ENCODE assay signal across 8 cellular contexts in the genomic region with DNA sequence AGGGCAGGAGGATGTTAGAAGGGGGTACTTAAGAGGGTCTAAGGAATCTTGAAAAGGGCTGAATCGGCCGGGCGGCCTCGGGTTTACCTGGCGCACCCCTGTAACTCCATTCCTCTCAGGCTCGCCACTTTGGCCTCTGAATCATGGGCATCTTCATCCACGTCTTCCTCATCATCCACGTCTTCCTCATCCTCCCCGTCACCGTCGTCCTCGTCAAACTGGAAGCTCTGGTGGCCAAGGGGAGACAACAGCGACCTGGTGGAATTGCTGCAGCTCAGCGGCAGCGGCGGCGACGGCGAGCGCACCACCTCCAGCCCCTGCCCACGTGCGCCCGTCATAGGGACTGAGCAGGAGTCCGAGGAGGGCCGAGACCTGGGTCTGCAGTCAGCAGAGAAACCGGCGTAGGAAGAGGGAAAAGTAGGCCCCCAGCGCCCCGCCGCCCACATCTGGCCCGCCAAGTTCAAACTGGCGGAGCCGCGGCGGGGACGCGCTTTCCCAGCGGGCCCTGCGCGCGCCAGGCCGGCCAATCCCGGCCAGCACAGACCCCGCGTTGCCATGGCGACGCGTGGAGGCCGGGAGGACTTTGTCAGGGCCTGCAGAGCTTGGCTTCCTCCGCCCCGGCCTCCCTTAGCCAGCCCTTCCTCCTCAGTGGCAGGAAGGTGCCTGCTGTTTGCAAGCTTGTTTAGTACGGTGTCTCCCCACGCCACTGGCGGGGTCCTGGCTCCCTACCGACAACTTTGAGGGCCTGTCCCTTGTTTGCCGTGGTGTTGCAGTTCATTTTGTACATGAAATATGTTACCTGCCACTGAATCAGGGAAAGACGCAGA. TPM values are rescaled to one million over a fixed set of nuclear protein-coding genes. Genes with fewer than 3 reads are reported as not detected.
A peak's percentile ranks its signal among the peaks of the same experiment; 100 is the strongest.
DNase-seq lines count a peak whose midpoint lies in the region; ATAC-seq and TF ChIP-seq lines count a peak whose summit lies in the region.

A gene with protein sequence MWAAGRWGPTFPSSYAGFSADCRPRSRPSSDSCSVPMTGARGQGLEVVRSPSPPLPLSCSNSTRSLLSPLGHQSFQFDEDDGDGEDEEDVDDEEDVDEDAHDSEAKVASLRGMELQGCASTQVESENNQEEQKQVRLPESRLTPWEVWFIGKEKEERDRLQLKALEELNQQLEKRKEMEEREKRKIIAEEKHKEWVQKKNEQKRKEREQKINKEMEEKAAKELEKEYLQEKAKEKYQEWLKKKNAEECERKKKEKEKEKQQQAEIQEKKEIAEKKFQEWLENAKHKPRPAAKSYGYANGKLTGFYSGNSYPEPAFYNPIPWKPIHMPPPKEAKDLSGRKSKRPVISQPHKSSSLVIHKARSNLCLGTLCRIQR (minus strand): TSS at position 467 of the 827 bp plus-strand sequence. CDS start 21 bp downstream, at position 446.

- peaks cover 14% of the 10 kb centered on the region for H3K4me1 ChIP-seq in CD4-positive, alpha-beta memory T cell (ENCODE audit: insufficient read depth, low read length)

- H3K36me3 Mint-ChIP-seq in CD4-positive, alpha-beta memory T cell, result peaks cover 0 to 2% of the 10 kb centered on the region in 2 donors
- no peaks in the 10 kb centered on the region for H3K36me3 Mint-ChIP-seq in activated CD4-positive, alpha-beta memory T cell treated with anti-CD3 and anti-CD28 coated beads for 36 hours

- peak within 1 kb of the TSS; percentile 72 to 94 (median 89) for H3K27ac Mint-ChIP-seq in CD4-positive, alpha-beta memory T cell
- H3K27ac Mint-ChIP-seq in activated CD4-positive, alpha-beta memory T cell treated with anti-CD3 and anti-CD28 coated beads for 36 hours, result peak within 1 kb of the TSS; percentile 73

- H3K9me3 ChIP-seq in CD4-positive, alpha-beta memory T cell (ENCODE audit: control insufficient read depth in 1 of 2, low read length in 2 of 2), result no peaks in the 10 kb centered on the region

- H3K36me3 ChIP-seq in CD4-positive, alpha-beta memory T cell (ENCODE audit: insufficient read depth, low read length), result no peaks in the 10 kb centered on the region

- no peaks in the 10 kb centered on the region for H3K27me3 Mint-ChIP-seq in CD4-positive, alpha-beta memory T cell
- H3K27me3 Mint-ChIP-seq in activated CD4-positive, alpha-beta memory T cell treated with anti-CD3 and anti-CD28 coated beads for 36 hours, result no peaks in the 10 kb centered on the region

- WGBS in lower leg skin, 2 donors, result 1 to 2% methylated on average over 31 to 44 of the region's 57 CpGs

- H3K4me3 ChIP-seq in CD4-positive, alpha-beta memory T cell (ENCODE audit: low read length in 2 of 2), result peak within 1 kb of the TSS; percentile 54 to 84
- H3K4me3 ChIP-seq in lower leg skin (ENCODE audit: low read depth, poor library complexity, severe bottlenecking), result peak within 1 kb of the TSS; percentile 73

- H3K4me1 Mint-ChIP-seq in CD4-positive, alpha-beta memory T cell, result peaks cover 22 to 28% (median 26%) of the 10 kb centered on the region in 4 donors
- peaks cover 20% of the 10 kb centered on the region for H3K4me1 Mint-ChIP-seq in activated CD4-positive, alpha-beta memory T cell treated with anti-CD3 and anti-CD28 coated beads for 36 hours (ENCODE audit: low read depth)

- intact Hi-C loops in CD4-positive, alpha-beta memory T cell (cut with micrococcal nuclease), result loop anchor here (1.0 to 2.0 kb wide), 3 partner anchors 108 to 746 kb away; a partner anchor contains a TSS
- intact Hi-C loops in activated CD4-positive, alpha-beta memory T cell treated with anti-CD3 and anti-CD28 coated beads for 36 hours (cut with micrococcal nuclease), result loop anchor here (1.0 to 10.0 kb wide), 8 partner anchors 26 to 745 kb away; a partner anchor contains a TSS
- intact Hi-C loops in lower leg skin (cut with DNase I; ENCODE audit: low total_unique reads), result no loop called here

- H3K4me3 Mint-ChIP-seq in CD4-positive, alpha-beta memory T cell, result peak within 1 kb of the TSS; percentile 91 to 95 (median 93)
- H3K4me3 Mint-ChIP-seq in activated CD4-positive, alpha-beta memory T cell treated with anti-CD3 and anti-CD28 coated beads for 36 hours, result peak within 1 kb of the TSS; percentile 88

- no peaks in the 10 kb centered on the region for H3K27me3 ChIP-seq in CD4-positive, alpha-beta memory T cell (ENCODE audit: insufficient read depth, low read length)

- POLR2A ChIA-PET in CD4-positive, alpha-beta memory T cell (lab: Charles Lee; ENCODE audit: partially characterized antibody), result interaction anchor here (0.9 to 1.8 kb wide), 3 partner anchors 11 to 144 kb away, joined by 3 to 5 read pairs (median 4); a partner anchor contains a TSS
- POLR2A ChIA-PET in activated CD4-positive, alpha-beta memory T cell treated with anti-CD3 and anti-CD28 coated beads for 36 hours (lab: Charles Lee), result no interaction called here

- H3K27ac ChIP-seq in CD4-positive, alpha-beta memory T cell (ENCODE audit: low read depth, low read length), result peak within 1 kb of the TSS; percentile 53

- no peak for TF ChIP-seq CTCF in lower leg skin (IDR thresholded peaks at IDR 0.05)

- CTCF ChIA-PET in CD4-positive, alpha-beta memory T cell (lab: Charles Lee; ENCODE audit: partially characterized antibody), result interaction anchor here (0.9 to 1.5 kb wide), 2 partner anchors 11 to 123 kb away, joined by 3 to 4 read pairs; no protein-coding TSS in a partner anchor
- CTCF ChIA-PET in activated CD4-positive, alpha-beta memory T cell treated with anti-CD3 and anti-CD28 coated beads for 36 hours (lab: Charles Lee), result interaction anchor here (1.0 kb wide), 1 partner anchor 67 kb away, joined by 6 read pairs; no protein-coding TSS in a partner anchor

- TF ChIP-seq POLR2A in lower leg skin (IDR thresholded peaks at IDR 0.05), result no peak

- no peaks in the 10 kb centered on the region for H3K9me3 Mint-ChIP-seq in CD4-positive, alpha-beta memory T cell
- no peaks in the 10 kb centered on the region for H3K9me3 Mint-ChIP-seq in activated CD4-positive, alpha-beta memory T cell treated with anti-CD3 and anti-CD28 coated beads for 36 hours

- ATAC-seq in GM19455 (IDR thresholded peaks at IDR 0.05; ENCODE audit: unreplicated experiment), result peak; percentile 99
- peak; percentile 94 for ATAC-seq in HG03575 (IDR thresholded peaks at IDR 0.05; ENCODE audit: extremely low read depth, insufficient number of reproducible peaks, low FRiP score, unreplicated experiment)

- DNase-seq in CD4-positive, alpha-beta memory T cell, result peak; percentile 86 to 91 (median 89)
- DNase-seq in NCI-H774 (lab: John Stamatoyannopoulos, UW) (peak; percentile 94), dermis microvascular lymphatic vessel endothelial cell (ENCODE audit: low read depth in 2 of 2) (peak; percentile 70 to 93), lower leg skin (ENCODE audit: low spot score in 2 of 2) (peak; percentile 85 to 97)
- DNase-seq in activated CD4-positive, alpha-beta memory T cell treated with anti-CD3 and anti-CD28 coated beads for 36 hours, result peak; percentile 91
- DNase-seq in stimulated activated CD4-positive, alpha-beta T cell treated with anti-CD3 and anti-CD28 coated beads, Interleukin-4, amount 100 ng/mL, for 24 hours, result peak; percentile 85

RNA-seq across cellular contexts. Expression of the gene that starts here (rescaled TPM):
- 1 to 10 TPM; 3.3 to 3.7 TPM for total RNA-seq in CD4-positive, alpha-beta memory T cell
- polyA plus RNA-seq in CD4-positive, alpha-beta memory T cell, result 1 to 10 TPM in 1 of 2 donors, under 1 TPM in 1; 0.94 to 2.1 TPM
- 10 to 100 TPM; 22.8 to 23.7 TPM for total RNA-seq in activated CD4-positive, alpha-beta memory T cell treated with anti-CD3 and anti-CD28 coated beads for 36 hours
- total RNA-seq in dermis microvascular lymphatic vessel endothelial cell (1.8 and 2.6 TPM in 2 replicates), lower leg skin (1 to 10 TPM; 3.2 to 5.9 (median 4.6) TPM)

Comparison
In these comparisons a context has a peak if more than half of its experiments do, and no peak if none do; other contexts are left out.
1. Peak in every context shown above with its lines: DNase-seq, ATAC-seq, H3K4me3 ChIP-seq and H3K27ac ChIP-seq.